In genomic region chr13:74529968-74530367, GRCh38 we compare ENCODE assay signal across 14 cellular contexts.
A peak's percentile ranks its signal among the peaks of the same experiment; 100 is the strongest.
DNase-seq lines count a peak whose midpoint lies in the region; TF ChIP-seq lines count a peak whose summit lies in the region.
"Had no signal": no experiment of that assay in that cellular context is flagged by ENCODE, and none has a peak within 500 bp of the region (broad histone marks: within the 10 kb centered on the region; RNA-seq: fewer than 3 reads in every experiment).

No MANE protein-coding gene starts in this region.

- H3K27me3 ChIP-seq in HAP-1 (ENCODE audit: low read depth) (no peaks in the 10 kb centered on the region), endodermal cell (ENCODE audit: control insufficient read depth, insufficient read depth, low read length, poor library complexity, severe bottlenecking) (no peaks in the 10 kb centered on the region)
- no peaks in the 10 kb centered on the region for H3K27me3 ChIP-seq in CD4-positive, alpha-beta memory T cell (ENCODE audit: insufficient read depth, low read length)

- WGBS in endodermal cell (ENCODE audit: insufficient coverage in 1 of 2, insufficient read length in 1 of 2), 2 experiments: 90 to 100% methylated on average over 1 of the region's 1 CpG

- in situ Hi-C loops in HAP-1 (cut with MboI; ENCODE audit: low sequenced_read_pairs): no loop called here

- H3K4me3 ChIP-seq in HAP-1: no peak overlapping the region
- H3K4me3 ChIP-seq in endodermal cell (ENCODE audit: low read length): no peak overlapping the region
- H3K4me3 ChIP-seq in CD4-positive, alpha-beta memory T cell (ENCODE audit: low read length in 2 of 2): no peak overlapping the region

- H3K4me3 Mint-ChIP-seq in chondrocyte (ENCODE audit: unreplicated experiment) (no peak overlapping the region), endodermal cell (no peak overlapping the region)
- H3K4me3 Mint-ChIP-seq in CD4-positive, alpha-beta memory T cell: no peak overlapping the region
- H3K4me3 Mint-ChIP-seq: CD14-positive monocyte; CD8-positive, alpha-beta memory T cell; HFFc6 had no signal

- no peak overlapping the region for H3K9ac ChIP-seq in endodermal cell (ENCODE audit: extremely low read depth, low read length, poor library complexity, severe bottlenecking)

- no peaks in the 10 kb centered on the region for H3K9me3 ChIP-seq in HAP-1
- no peaks in the 10 kb centered on the region for H3K9me3 ChIP-seq in endodermal cell (ENCODE audit: control insufficient read depth, low read length)
- no peaks in the 10 kb centered on the region for H3K9me3 ChIP-seq in CD4-positive, alpha-beta memory T cell (ENCODE audit: control insufficient read depth in 1 of 2, low read length in 2 of 2)

- H3K27me3 Mint-ChIP-seq in chondrocyte (ENCODE audit: low read depth) (no peaks in the 10 kb centered on the region), endodermal cell (ENCODE audit: insufficient read depth) (no peaks in the 10 kb centered on the region)
- H3K27me3 Mint-ChIP-seq in CD4-positive, alpha-beta memory T cell: peaks cover 0 to 3% of the 10 kb centered on the region in 2 donors

- H3K36me3 Mint-ChIP-seq in chondrocyte (ENCODE audit: low read depth): no peaks in the 10 kb centered on the region
- H3K36me3 Mint-ChIP-seq in endodermal cell (ENCODE audit: low read depth): no peaks in the 10 kb centered on the region
- H3K36me3 Mint-ChIP-seq in CD4-positive, alpha-beta memory T cell: no peaks in the 10 kb centered on the region
- H3K36me3 Mint-ChIP-seq: CD14-positive monocyte had no signal

- peaks cover 20% of the 10 kb centered on the region for H3K4me1 Mint-ChIP-seq in chondrocyte (ENCODE audit: low read depth)
- no peaks in the 10 kb centered on the region for H3K4me1 Mint-ChIP-seq in endodermal cell
- no peaks in the 10 kb centered on the region for H3K4me1 Mint-ChIP-seq in CD4-positive, alpha-beta memory T cell
- H3K4me1 Mint-ChIP-seq: CD14-positive monocyte; CD8-positive, alpha-beta memory T cell had no signal

- CTCF ChIA-PET in CD4-positive, alpha-beta memory T cell (lab: Charles Lee; ENCODE audit: partially characterized antibody): no interaction called here

- peak; percentile 47 to 90 for DNase-seq in HAP-1 (ENCODE audit: low spot score in 2 of 2)
- peak; percentile 85 for DNase-seq in NCI-H2227 treated with DMSO at 0.1 percent for 48 hours (lab: John Stamatoyannopoulos, UW)
- DNase-seq in chondrocyte (ENCODE audit: low spot score): no peak
- peak; percentile 7 for DNase-seq in renal cortical epithelial cell (ENCODE audit: low read depth)
- DNase-seq in endodermal cell: no peak
- no peak for DNase-seq in activated CD4-positive, alpha-beta T cell treated with anti-CD3 and anti-CD28 coated beads for 1 hour
- no peak for DNase-seq in stimulated activated CD8-positive, alpha-beta memory T cell treated with anti-CD3 and anti-CD28 coated beads, Interleukin-4, amount 100 ng/mL, for 48 hours
- no peak for DNase-seq in CD4-positive, alpha-beta memory T cell
- DNase-seq: CD8-positive, alpha-beta memory T cell; DMS53; HCEC 1CT; HFFc6 had no signal

- H3K36me3 ChIP-seq in HAP-1 (replicated peaks): no peaks in the 10 kb centered on the region
- H3K36me3 ChIP-seq in endodermal cell (ENCODE audit: control insufficient read depth, insufficient read depth, low read length): no peaks in the 10 kb centered on the region
- no peaks in the 10 kb centered on the region for H3K36me3 ChIP-seq in CD4-positive, alpha-beta memory T cell (ENCODE audit: insufficient read depth, low read length)

- peak overlapping the region; percentile 43 for H3K27ac Mint-ChIP-seq in chondrocyte (ENCODE audit: unreplicated experiment)
- no peak overlapping the region for H3K27ac Mint-ChIP-seq in endodermal cell
- H3K27ac Mint-ChIP-seq in CD4-positive, alpha-beta memory T cell: no peak overlapping the region
- H3K27ac Mint-ChIP-seq: CD14-positive monocyte; CD8-positive, alpha-beta memory T cell; HFFc6 had no signal

- H3K9me3 Mint-ChIP-seq in chondrocyte (ENCODE audit: low read depth) (peaks cover 2% of the 10 kb centered on the region), endodermal cell (no peaks in the 10 kb centered on the region)
- H3K9me3 Mint-ChIP-seq in CD4-positive, alpha-beta memory T cell: peaks cover 0 to 3% (median 0%) of the 10 kb centered on the region in 8 donors
- H3K9me3 Mint-ChIP-seq: HFFc6 had no signal

- peaks cover 23% of the 10 kb centered on the region for H3K4me1 ChIP-seq in HAP-1
- no peaks in the 10 kb centered on the region for H3K4me1 ChIP-seq in endodermal cell (ENCODE audit: control insufficient read depth, insufficient read depth, low read length)
- H3K4me1 ChIP-seq in CD4-positive, alpha-beta memory T cell (ENCODE audit: insufficient read depth, low read length): no peaks in the 10 kb centered on the region

- H3K27ac ChIP-seq in endodermal cell (ENCODE audit: low read depth, low read length): no peak overlapping the region
- no peak overlapping the region for H3K27ac ChIP-seq in CD4-positive, alpha-beta memory T cell (ENCODE audit: low read depth, low read length)
- H3K27ac ChIP-seq: 22Rv1 had no signal

- intact Hi-C loops in CD4-positive, alpha-beta memory T cell (cut with micrococcal nuclease): no loop called here

- POLR2A ChIA-PET in CD4-positive, alpha-beta memory T cell (lab: Charles Lee; ENCODE audit: partially characterized antibody): no interaction called here

- TF ChIP-seq CTCF in chondrocyte (IDR thresholded peaks at IDR 0.05) (no peak), endodermal cell (conservative IDR thresholded peaks at IDR 0.05) (no peak)

Comparison
In these comparisons a context has a peak if more than half of its experiments do, and no peak if none do; other contexts are left out.
1. DNase-seq: peak in HAP-1 (2 of 2), NCI-H2227 treated with DMSO at 0.1 percent for 48 hours (single experiment) and renal cortical epithelial cell (single experiment); none in chondrocyte (single experiment), endodermal cell (single experiment), activated CD4-positive, alpha-beta T cell treated with anti-CD3 and anti-CD28 coated beads for 1 hour (single experiment), stimulated activated CD8-positive, alpha-beta memory T cell treated with anti-CD3 and anti-CD28 coated beads, Interleukin-4, amount 100 ng/mL, for 48 hours (single experiment) and CD4-positive, alpha-beta memory T cell (0 of 5).